In the genomic region with DNA sequence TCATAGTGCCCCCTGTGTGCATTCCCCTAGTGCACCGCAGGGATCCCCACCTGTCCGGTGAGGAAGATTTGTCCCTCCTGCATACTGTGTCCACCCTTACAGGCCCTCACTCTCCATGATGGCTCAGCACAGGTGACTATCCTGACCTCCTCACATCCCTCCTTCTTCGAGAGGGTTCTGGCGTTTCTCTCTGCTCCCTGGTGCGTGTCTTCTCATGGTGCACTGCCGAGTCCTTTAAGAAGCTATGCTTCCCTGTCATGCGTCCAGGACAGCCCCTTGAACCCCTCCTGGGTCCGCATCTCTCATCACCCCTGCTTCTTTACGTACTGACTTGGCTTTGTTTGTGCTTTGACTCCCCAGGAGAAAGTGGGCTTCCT, we compare ENCODE assay signal across 8 cellular contexts. TPM values are rescaled to one million over a fixed set of nuclear protein-coding genes. Genes with fewer than 3 reads are reported as not detected.
DNase-seq lines count a peak whose midpoint lies in the region; ATAC-seq, FAIRE-seq and TF ChIP-seq lines count a peak whose summit lies in the region.

No MANE protein-coding gene starts in this region.

- H3K4me3 Mint-ChIP-seq in activated naive CD8-positive, alpha-beta T cell, result peak overlapping the region; percentile 86
- H3K4me3 Mint-ChIP-seq in stimulated activated effector memory CD8-positive, alpha-beta T cell treated with anti-CD3 and anti-CD28 coated beads, Interleukin-12 subunit alpha, Interleukin-12 subunit beta, amount 100 ng/mL, for 72 hours, result peak overlapping the region; percentile 79

- H3K27me3 ChIP-seq in HCT116 (ENCODE audit: insufficient read depth, low read length) (0 out of 2 replicates have a peak, but pooled peaks cover 3% of the 10 kb centered on the region), iPS-20b (ENCODE audit: insufficient read depth, low read length) (peaks cover 12% of the 10 kb centered on the region), BE2C (no peaks in the 10 kb centered on the region)

- H3K9me3 Mint-ChIP-seq in activated naive CD8-positive, alpha-beta T cell (ENCODE audit: low read depth), result no peaks in the 10 kb centered on the region
- H3K9me3 Mint-ChIP-seq in stimulated activated effector memory CD8-positive, alpha-beta T cell treated with anti-CD3 and anti-CD28 coated beads, Interleukin-12 subunit alpha, Interleukin-12 subunit beta, amount 100 ng/mL, for 72 hours, result no peaks in the 10 kb centered on the region

- H3K79me2 ChIP-seq in HCT116 (ENCODE audit: insufficient read depth, low read length), result peaks cover 37% of the 10 kb centered on the region

- H3K4me1 Mint-ChIP-seq in activated naive CD8-positive, alpha-beta T cell (ENCODE audit: low read depth), result peaks cover 18% of the 10 kb centered on the region
- peaks cover 38% of the 10 kb centered on the region for H3K4me1 Mint-ChIP-seq in stimulated activated effector memory CD8-positive, alpha-beta T cell treated with anti-CD3 and anti-CD28 coated beads, Interleukin-12 subunit alpha, Interleukin-12 subunit beta, amount 100 ng/mL, for 72 hours

- DNase-seq in HCT116 (ENCODE audit: low read depth, low spot score), result no peak
- no peak for DNase-seq in stimulated activated effector memory CD8-positive, alpha-beta T cell treated with anti-CD3 and anti-CD28 coated beads, Interleukin-12 subunit alpha, Interleukin-12 subunit beta, amount 100 ng/mL, for 72 hours (ENCODE audit: low spot score in 2 of 2)
- no peak for DNase-seq in BE2C
- no peak for DNase-seq in RCC 7860 (ENCODE audit: low spot score)
- DNase-seq in NCI-H2107 treated with DMSO at 0.1 percent for 48 hours (lab: John Stamatoyannopoulos, UW; ENCODE audit: unreplicated experiment), result no peak

- H4K20me1 ChIP-seq in HCT116 (ENCODE audit: insufficient read depth), result no peaks in the 10 kb centered on the region

- no peak for TF ChIP-seq RAD21 in HCT116 (IDR thresholded peaks at IDR 0.05; ENCODE audit: low read depth)

- H2AFZ ChIP-seq in HCT116 (ENCODE audit: low read depth, low read length, poor library complexity, severe bottlenecking), result no peak overlapping the region

- H3K27ac ChIP-seq in HCT116 (ENCODE audit: low read depth, low read length), result no peak overlapping the region; the same call in 1 of the 2 replicates
- H3K27ac ChIP-seq in iPS-20b (ENCODE audit: low read length), result no peak overlapping the region

- no peaks in the 10 kb centered on the region for H3K9me2 ChIP-seq in HCT116 (ENCODE audit: insufficient read depth)

- peak overlapping the region; percentile 95 for H3K4me2 ChIP-seq in HCT116 (ENCODE audit: low read length)

- H3K4me1 ChIP-seq in HCT116 (ENCODE audit: control insufficient read depth in 1 of 2, insufficient read depth in 2 of 2, low read length in 2 of 2), result peaks cover 12 to 24% of the 10 kb centered on the region in 2 experiments
- peaks cover 3% of the 10 kb centered on the region for H3K4me1 ChIP-seq in iPS-20b (ENCODE audit: insufficient read depth, low read length)
- H3K4me1 ChIP-seq in BE2C, result no peaks in the 10 kb centered on the region

- H3K36me3 ChIP-seq in HCT116 (ENCODE audit: control insufficient read depth in 1 of 2, insufficient read depth in 2 of 2, low read length in 2 of 2) (no peaks in the 10 kb centered on the region; a peak in 1 of 4 replicates), iPS-20b (ENCODE audit: insufficient read depth, low read depth, low read length) (no peaks in the 10 kb centered on the region), BE2C (peaks cover 10% of the 10 kb centered on the region)

- RAD21 ChIA-PET in HCT116 (lab: Charles Lee; ENCODE audit: low non-redundant PET in 1 of 2, low total read pairs in 2 of 2, uncharacterized antibody in 2 of 2, unreplicated experiment in 2 of 2), result no interaction called here

- no peaks in the 10 kb centered on the region for H3K27me3 Mint-ChIP-seq in activated naive CD8-positive, alpha-beta T cell

- no peak for FAIRE-seq in RCC 7860 (lab: Jason Lieb, UNC)

- H3K9me3 ChIP-seq in HCT116 (ENCODE audit: control insufficient read depth in 1 of 2, insufficient read depth in 1 of 2, low read depth in 1 of 2, low read length in 2 of 2) (no peaks in the 10 kb centered on the region), iPS-20b (ENCODE audit: insufficient read depth, low read depth, low read length) (no peaks in the 10 kb centered on the region), BE2C (peaks cover 4% of the 10 kb centered on the region)

- no peak for ATAC-seq in HCT116
- no peak for ATAC-seq in stimulated activated effector memory CD8-positive, alpha-beta T cell treated with anti-CD3 and anti-CD28 coated beads, Interleukin-12 subunit alpha, Interleukin-12 subunit beta, amount 100 ng/mL, for 72 hours
- no peak for ATAC-seq in GM18868 (IDR thresholded peaks at IDR 0.05; ENCODE audit: unreplicated experiment)

- BruUV-seq in HCT116 (replicated peaks; lab: Mats Ljungman, UMichigan), result no TSS peak

- CTCF ChIA-PET in HCT116 (lab: Charles Lee), result no interaction called here

- H3K36me3 Mint-ChIP-seq in activated naive CD8-positive, alpha-beta T cell, result no peaks in the 10 kb centered on the region
- H3K36me3 Mint-ChIP-seq in stimulated activated effector memory CD8-positive, alpha-beta T cell treated with anti-CD3 and anti-CD28 coated beads, Interleukin-12 subunit alpha, Interleukin-12 subunit beta, amount 100 ng/mL, for 72 hours, result peaks cover 11% of the 10 kb centered on the region

- H3K4me3 ChIP-seq in HCT116 (replicated peaks in 1 of 2; ENCODE audit: low read depth in 1 of 2, low read length in 2 of 2) (peak overlapping the region in 1 of 2 experiments; percentile 95; a peak in 2 of 4 replicates), iPS-20b (ENCODE audit: low read length) (peak overlapping the region; percentile 87), BE2C (ENCODE audit: low read depth, low read length) (no peak overlapping the region)

- no peak for TF ChIP-seq POLR2A in HCT116 (IDR thresholded peaks at IDR 0.05; ENCODE audit: borderline replicate concordance, extremely low read depth, insufficient read depth, insufficient read length)

- H3K9ac ChIP-seq in HCT116 (ENCODE audit: low read length) (no peak overlapping the region), iPS-20b (ENCODE audit: low read depth, low read length) (peak overlapping the region; percentile 71)

- intact Hi-C loops in HCT116 (cut with micrococcal nuclease), result loop anchor here (5.0 kb wide), 2 partner anchors 128 to 152 kb away; partner anchors contain the start of genes ATG4B, FARP2 and THAP4

- no peak for TF ChIP-seq CTCF in HCT116 (IDR thresholded peaks at IDR 0.05 in 2 of 3, conservative IDR thresholded peaks at IDR 0.05 in 1 of 3; ENCODE audit: borderline replicate concordance in 1 of 3, insufficient read depth in 1 of 3, low read depth in 2 of 3, low read length in 2 of 3)
- no peak for TF ChIP-seq CTCF in BE2C (IDR thresholded peaks at IDR 0.05; ENCODE audit: low read depth, low read length)

- POLR2A ChIA-PET in HCT116 (lab: Charles Lee), result no interaction called here

- peak overlapping the region; percentile 67 for H3K27ac Mint-ChIP-seq in activated naive CD8-positive, alpha-beta T cell
- H3K27ac Mint-ChIP-seq in stimulated activated effector memory CD8-positive, alpha-beta T cell treated with anti-CD3 and anti-CD28 coated beads, Interleukin-12 subunit alpha, Interleukin-12 subunit beta, amount 100 ng/mL, for 72 hours, result peak overlapping the region; percentile 80

TF ChIP-seq in HCT116, 20 proteins besides CTCF, POLR2A, EP300 and RAD21:
- TF ChIP-seq MAX (IDR thresholded peaks at IDR 0.05) (no peak), SP1 (IDR thresholded peaks at IDR 0.05; ENCODE audit: low read depth) (no peak), EZH2phosphoT487 (IDR thresholded peaks at IDR 0.05; ENCODE audit: borderline replicate concordance) (no peak), ZNF274 (IDR thresholded peaks at IDR 0.05; ENCODE audit: low read depth, low read length) (no peak), POLR2AphosphoS5 (IDR thresholded peaks at IDR 0.05; ENCODE audit: low read depth, low read length) (no peak)
- TF ChIP-seq, protein P1, sequence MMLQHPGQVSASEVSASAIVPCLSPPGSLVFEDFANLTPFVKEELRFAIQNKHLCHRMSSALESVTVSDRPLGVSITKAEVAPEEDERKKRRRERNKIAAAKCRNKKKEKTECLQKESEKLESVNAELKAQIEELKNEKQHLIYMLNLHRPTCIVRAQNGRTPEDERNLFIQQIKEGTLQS (IDR thresholded peaks at IDR 0.05), result no peak

RNA-seq across cellular contexts. Expression of gene STK25, which starts 1.0 kb away (rescaled TPM):
- 160 TPM for total RNA-seq in HCT116 (2021; ENCODE audit: unreplicated experiment)
- 157 and 164 TPM in 2 replicates for polyA plus RNA-seq in HCT116 (2012)
- 378 TPM for polyA plus RNA-seq in BE2C (2012; ENCODE audit: insufficient read depth, insufficient read length, low read depth)

RNA-seq across cellular contexts. Expression of gene BOK, which starts 49.1 kb away (rescaled TPM):
- 41.5 TPM for total RNA-seq in HCT116 (2021; ENCODE audit: unreplicated experiment)
- polyA plus RNA-seq in HCT116 (2012), result 22.5 and 24.3 TPM in 2 replicates
- 2.9 TPM for polyA plus RNA-seq in BE2C (2012; ENCODE audit: insufficient read depth, insufficient read length, low read depth)
